16 cellular contexts compared by ENCODE assay signal in genomic region chr5:116289276-116289675, GRCh38.
A peak's percentile ranks its signal among the peaks of the same experiment; 100 is the strongest.
DNase-seq lines count a peak whose midpoint lies in the region; ATAC-seq and TF ChIP-seq lines count a peak whose summit lies in the region.
"Had no signal": no experiment of that assay in that cellular context is flagged by ENCODE, and none has a peak within 500 bp of the region (broad histone marks: within the 10 kb centered on the region; RNA-seq: fewer than 3 reads in every experiment).

No MANE protein-coding gene starts in this region.

- peak; percentile 81 for DNase-seq in GM23338 (ENCODE audit: low spot score)
- DNase-seq in epithelial cell of esophagus (ENCODE audit: low read depth): no peak
- no peak for DNase-seq in AG08395 (ENCODE audit: low spot score)
- no peak for DNase-seq in AG08396 (ENCODE audit: low spot score)
- no peak for DNase-seq in activated CD8-positive, alpha-beta memory T cell treated with anti-CD3 and anti-CD28 coated beads, Interleukin-2, amount 10 ng/mL, durations not matched to agents 7 days and 5 days
- DNase-seq: activated effector memory CD4-positive, alpha-beta T cell treated with anti-CD3 and anti-CD28 coated beads, Interleukin-2, amount 50 U/mL, for 16 hours; effector memory CD4-positive, alpha-beta T cell; GOT3; left colon; NCI-H1048; NCI-H2081; spleen had no signal

- TF ChIP-seq RAD21 in liver (IDR thresholded peaks at IDR 0.05): peak; percentile 61 to 77

- H3K27ac Mint-ChIP-seq in GM23338: no peak overlapping the region
- H3K27ac Mint-ChIP-seq in activated CD8-positive, alpha-beta memory T cell treated with anti-CD3 and anti-CD28 coated beads, Interleukin-2, amount 10 ng/mL, durations not matched to agents 7 days and 5 days: no peak overlapping the region

- H3K4me1 Mint-ChIP-seq in GM23338: peaks cover 11% of the 10 kb centered on the region; the same call in 2 of the 3 replicates
- no peaks in the 10 kb centered on the region for H3K4me1 Mint-ChIP-seq in activated CD8-positive, alpha-beta memory T cell treated with anti-CD3 and anti-CD28 coated beads, Interleukin-2, amount 10 ng/mL, durations not matched to agents 7 days and 5 days

- H3K27me3 ChIP-seq in GM23338 (ENCODE audit: insufficient read depth) (no peaks in the 10 kb centered on the region), OCI-LY1 (ENCODE audit: insufficient read depth, low read length) (no peaks in the 10 kb centered on the region), liver (ENCODE audit: control insufficient read depth in 4 of 4, insufficient read depth in 4 of 4, low read length in 3 of 4) (no peaks in the 10 kb centered on the region)
- H3K27me3 ChIP-seq: BLaER1, hepatocyte, spleen had no signal

- CTCF ChIA-PET in activated CD8-positive, alpha-beta memory T cell treated with anti-CD3 and anti-CD28 coated beads, Interleukin-2, amount 10 ng/mL, durations not matched to agents 7 days and 5 days (lab: Charles Lee): interaction anchor here (1.1 kb wide), 1 partner anchor 45 kb away, joined by 3 read pairs; no protein-coding TSS in a partner anchor

- 87% methylated on average over 3 of the region's 3 CpGs for WGBS in liver

- H3K4me3 ChIP-seq in GM23338 (no peak overlapping the region), OCI-LY1 (ENCODE audit: low read depth, low read length, poor library complexity, severe bottlenecking) (no peak overlapping the region), epithelial cell of esophagus (ENCODE audit: low read length) (no peak overlapping the region), liver (ENCODE audit: low read depth in 1 of 3, low read length in 3 of 3) (no peak overlapping the region)
- H3K4me3 ChIP-seq: BLaER1, hepatocyte, spleen had no signal

- H3K79me2 ChIP-seq in GM23338 (replicated peaks; ENCODE audit: insufficient read depth) (no peaks in the 10 kb centered on the region; the same call in 1 of the 2 replicates), OCI-LY1 (ENCODE audit: insufficient read depth, low read length) (no peaks in the 10 kb centered on the region)
- H3K79me2 ChIP-seq: hepatocyte had no signal

- H3K36me3 ChIP-seq in GM23338 (ENCODE audit: insufficient read depth): no peaks in the 10 kb centered on the region
- H3K36me3 ChIP-seq in OCI-LY1 (ENCODE audit: insufficient read depth, low read length): peaks cover 9% of the 10 kb centered on the region
- H3K36me3 ChIP-seq in liver (ENCODE audit: control insufficient read depth in 4 of 4, insufficient read depth in 3 of 4, low read depth in 1 of 4, low read length in 3 of 4): no peaks in the 10 kb centered on the region

- H3K9me2 ChIP-seq in GM23338 (ENCODE audit: insufficient read depth) (no peaks in the 10 kb centered on the region), OCI-LY1 (ENCODE audit: low read depth, low read length) (no peaks in the 10 kb centered on the region)

- H3K4me2 ChIP-seq in GM23338 (no peak overlapping the region), OCI-LY1 (ENCODE audit: low read length) (no peak overlapping the region)
- H3K4me2 ChIP-seq: BLaER1, hepatocyte had no signal

- no peak overlapping the region for H3K4me3 Mint-ChIP-seq in GM23338
- no peak overlapping the region for H3K4me3 Mint-ChIP-seq in activated CD8-positive, alpha-beta memory T cell treated with anti-CD3 and anti-CD28 coated beads, Interleukin-2, amount 10 ng/mL, durations not matched to agents 7 days and 5 days

- peaks cover 9% of the 10 kb centered on the region; the same call in 2 of the 3 replicates for H3K36me3 Mint-ChIP-seq in GM23338 (ENCODE audit: low read depth)
- peaks cover 19% of the 10 kb centered on the region for H3K36me3 Mint-ChIP-seq in activated CD8-positive, alpha-beta memory T cell treated with anti-CD3 and anti-CD28 coated beads, Interleukin-2, amount 10 ng/mL, durations not matched to agents 7 days and 5 days

- H3K27ac ChIP-seq in GM23338 (ENCODE audit: low read depth) (no peak overlapping the region), OCI-LY1 (ENCODE audit: low read depth, low read length, poor library complexity, severe bottlenecking) (no peak overlapping the region), liver (ENCODE audit: low read depth in 1 of 2, low read length in 2 of 2) (no peak overlapping the region)
- H3K27ac ChIP-seq: BLaER1, hepatocyte, spleen had no signal

- H3K27me3 Mint-ChIP-seq in GM23338 (ENCODE audit: insufficient read depth, low read depth, poor library complexity): peaks cover 3% of the 10 kb centered on the region
- no peaks in the 10 kb centered on the region for H3K27me3 Mint-ChIP-seq in activated CD8-positive, alpha-beta memory T cell treated with anti-CD3 and anti-CD28 coated beads, Interleukin-2, amount 10 ng/mL, durations not matched to agents 7 days and 5 days

- H3K4me1 ChIP-seq in GM23338 (ENCODE audit: insufficient read depth) (peaks cover 5% of the 10 kb centered on the region; the same call in 1 of the 2 replicates), OCI-LY1 (ENCODE audit: insufficient read depth, low read length, severe bottlenecking) (no peaks in the 10 kb centered on the region), liver (ENCODE audit: control insufficient read depth in 4 of 4, insufficient read depth in 4 of 4, low read length in 3 of 4) (no peaks in the 10 kb centered on the region)
- H3K4me1 ChIP-seq: BLaER1, spleen had no signal

- H4K20me1 ChIP-seq in GM23338 (replicated peaks; ENCODE audit: insufficient read depth) (no peaks in the 10 kb centered on the region), OCI-LY1 (ENCODE audit: insufficient read depth, low read length) (no peaks in the 10 kb centered on the region)
- H4K20me1 ChIP-seq: BLaER1 had no signal

- peaks cover 3% of the 10 kb centered on the region; the same call in 2 of the 3 replicates for H3K9me3 Mint-ChIP-seq in GM23338
- H3K9me3 Mint-ChIP-seq in activated CD8-positive, alpha-beta memory T cell treated with anti-CD3 and anti-CD28 coated beads, Interleukin-2, amount 10 ng/mL, durations not matched to agents 7 days and 5 days (ENCODE audit: low read depth): peaks cover 16% of the 10 kb centered on the region

- H3K9me3 ChIP-seq in OCI-LY1 (ENCODE audit: low read length) (no peaks in the 10 kb centered on the region), liver (ENCODE audit: control insufficient read depth in 4 of 4, low read length in 3 of 4) (peaks cover 0 to 6% (median 0%) of the 10 kb centered on the region in 4 donors)

- ATAC-seq in GM23338: peak; percentile 98
- no peak for ATAC-seq in activated CD8-positive, alpha-beta memory T cell treated with anti-CD3 and anti-CD28 coated beads, Interleukin-2, amount 10 ng/mL, durations not matched to agents 7 days and 5 days
- ATAC-seq: left colon had no signal

- no peaks in the 10 kb centered on the region for H3F3A ChIP-seq in GM23338 (replicated peaks; ENCODE audit: low read depth)
- H3F3A ChIP-seq in OCI-LY1 (ENCODE audit: insufficient read depth, low read length): no peaks in the 10 kb centered on the region

- peak; percentile 74 for TF ChIP-seq CTCF in GM23338 (conservative IDR thresholded peaks at IDR 0.05; ENCODE audit: low read depth in 2 of 2)
- peak; percentile 43 for TF ChIP-seq CTCF in OCI-LY1 (IDR thresholded peaks at IDR 0.05; ENCODE audit: low read length)
- peak; percentile 24 for TF ChIP-seq CTCF in epithelial cell of esophagus (IDR thresholded peaks at IDR 0.05; ENCODE audit: insufficient read depth, low read depth, low read length, missing control alignments)
- peak; percentile 44 for TF ChIP-seq CTCF in liver (IDR thresholded peaks at IDR 0.05; ENCODE audit: low read depth, low read length, missing input control)

- H2AFZ ChIP-seq in GM23338: no peak overlapping the region
- H2AFZ ChIP-seq in OCI-LY1 (ENCODE audit: low read length): no peak overlapping the region
- H2AFZ ChIP-seq: hepatocyte had no signal

- H3K9ac ChIP-seq in OCI-LY1 (ENCODE audit: low read length) (no peak overlapping the region), liver (ENCODE audit: low read depth in 1 of 2, low read length in 2 of 2) (no peak overlapping the region)
- H3K9ac ChIP-seq: BLaER1 had no signal

TF ChIP-seq in GM23338, 12 proteins besides CTCF, POLR2A, EP300 and RAD21:
- no peak for TF ChIP-seq EZH2 (IDR thresholded peaks at IDR 0.05; ENCODE audit: low read depth, unreplicated experiment)

TF ChIP-seq in liver, 16 proteins besides CTCF, POLR2A, EP300 and RAD21:
- TF ChIP-seq EGR1 (IDR thresholded peaks at IDR 0.05; ENCODE audit: low read depth in 2 of 2) (no peak), HNF4G (IDR thresholded peaks at IDR 0.05) (no peak), ATF3 (IDR thresholded peaks at IDR 0.05) (no peak), NR2F2 (IDR thresholded peaks at IDR 0.05) (no peak), SP1 (IDR thresholded peaks at IDR 0.05) (no peak), MAX (IDR thresholded peaks at IDR 0.05) (no peak), FOXA2 (IDR thresholded peaks at IDR 0.05) (no peak)
TF ChIP-seq in liver: peak in this region for 0.

Comparison
In these comparisons a context has a peak if more than half of its experiments do, and no peak if none do; other contexts are left out.
1. CTCF ChIP-seq: peak in every context shown above with its lines; median percentile 74 in GM23338; 44 in liver; 43 in OCI-LY1; 24 in epithelial cell of esophagus.